Comparison of ENCODE assay signal across 8 cellular contexts in the genomic region with DNA sequence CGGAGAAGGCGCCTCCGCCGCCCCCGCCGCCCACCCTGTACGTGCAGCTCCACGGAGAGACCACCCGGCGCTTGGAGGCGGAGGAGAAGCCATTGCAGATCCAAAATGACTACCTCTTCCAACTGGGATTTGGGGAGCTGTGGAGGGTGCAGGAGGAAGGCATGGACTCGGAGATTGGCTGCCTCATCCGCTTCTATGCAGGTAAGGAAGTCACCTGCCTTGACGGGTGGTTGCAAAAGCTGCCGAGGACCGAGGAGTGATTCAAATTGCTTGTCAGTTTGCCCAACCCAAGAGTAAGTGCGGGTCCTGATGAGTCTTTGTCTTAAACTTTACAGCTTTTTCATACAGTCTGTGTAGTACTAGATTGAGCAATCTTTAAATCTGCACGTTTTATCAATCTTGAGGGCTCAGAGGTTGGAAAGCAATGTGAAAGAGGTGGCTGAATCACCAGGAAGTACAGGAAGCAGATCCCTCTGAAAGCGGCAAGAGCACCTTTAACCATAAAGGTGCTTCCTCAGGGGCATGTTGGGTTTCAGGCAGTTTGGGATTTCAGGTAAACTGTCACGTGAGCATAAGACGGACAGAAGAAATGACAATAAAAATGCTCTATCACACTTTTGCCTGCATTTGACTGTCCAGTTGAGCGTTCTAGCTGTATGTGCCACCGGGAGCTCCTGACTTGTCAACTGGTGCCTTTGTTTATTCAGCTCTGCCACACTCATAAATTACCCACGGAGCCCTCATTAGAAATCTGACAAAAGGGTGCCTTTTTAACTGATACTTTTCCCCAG. TPM values are rescaled to one million over a fixed set of nuclear protein-coding genes. Genes with fewer than 3 reads are reported as not detected.
DNase-seq lines count a peak whose midpoint lies in the region; ATAC-seq and TF ChIP-seq lines count a peak whose summit lies in the region.

No MANE protein-coding gene starts in this region.

- H3K9me3 ChIP-seq in CD4-positive, alpha-beta T cell (ENCODE audit: control insufficient read depth, low read length), result no peaks in the 10 kb centered on the region
- no peaks in the 10 kb centered on the region for H3K9me3 ChIP-seq in HUES64 (ENCODE audit: insufficient read depth, low read depth, low read length)
- H3K9me3 ChIP-seq in ovary, result no peaks in the 10 kb centered on the region

- H3K9me3 Mint-ChIP-seq in CD4-positive, alpha-beta T cell, result no peaks in the 10 kb centered on the region
- H3K9me3 Mint-ChIP-seq in activated naive CD4-positive, alpha-beta T cell treated with anti-CD3 and anti-CD28 coated beads, Interleukin-2, amount 10 ng/mL, durations not matched to agents 7 days and 5 days, result no peaks in the 10 kb centered on the region

- no peaks in the 10 kb centered on the region for H3K27me3 ChIP-seq in CD4-positive, alpha-beta T cell (ENCODE audit: control insufficient read depth, insufficient read depth, low read length)
- H3K27me3 ChIP-seq in HUES64 (ENCODE audit: insufficient read depth, low read length) (no peaks in the 10 kb centered on the region), ovary (no peaks in the 10 kb centered on the region)

- H3K4me1 Mint-ChIP-seq in CD4-positive, alpha-beta T cell (ENCODE audit: low read depth), result peaks cover 30% of the 10 kb centered on the region
- H3K4me1 Mint-ChIP-seq in activated naive CD4-positive, alpha-beta T cell treated with anti-CD3 and anti-CD28 coated beads, Interleukin-2, amount 10 ng/mL, durations not matched to agents 7 days and 5 days, result peaks cover 24% of the 10 kb centered on the region

- DNase-seq in CD4-positive, alpha-beta T cell, result peak; percentile 20 to 52 (median 36)
- DNase-seq in SIG-M5 (lab: John Stamatoyannopoulos, UW) (peak; percentile 32), germinal center (ENCODE audit: low spot score) (peak; percentile 56), ovary (peak in 2 of 5 donors; percentile 20), NCI-H2227 (lab: John Stamatoyannopoulos, UW; ENCODE audit: unreplicated experiment) (no peak)
- DNase-seq in activated naive CD4-positive, alpha-beta T cell treated with anti-CD3 and anti-CD28 coated beads, Interleukin-2, amount 10 ng/mL, durations not matched to agents 7 days and 5 days, result peak; percentile 41

- H3K9ac ChIP-seq in HUES64 (ENCODE audit: low read depth, low read length), result peak overlapping the region; percentile 31

- TF ChIP-seq POLR2A in ovary (IDR thresholded peaks at IDR 0.05), result no peak

- no peak for TF ChIP-seq EP300 in ovary (IDR thresholded peaks at IDR 0.05)

- H3K4me3 Mint-ChIP-seq in CD4-positive, alpha-beta T cell, result peak overlapping the region; percentile 91
- H3K4me3 Mint-ChIP-seq in activated naive CD4-positive, alpha-beta T cell treated with anti-CD3 and anti-CD28 coated beads, Interleukin-2, amount 10 ng/mL, durations not matched to agents 7 days and 5 days, result peak overlapping the region; percentile 76

- H3K4me1 ChIP-seq in HUES64 (ENCODE audit: insufficient read depth, low read length) (peaks cover 55% of the 10 kb centered on the region), ovary (ENCODE audit: insufficient read depth) (peaks cover 1% of the 10 kb centered on the region)

- WGBS in HUES64, result 2% methylated on average over 24 of the region's 24 CpGs
- 1 to 3% (median 3%) methylated on average over 23 to 24 of the region's 24 CpGs for WGBS in ovary, 3 donors

- H3K27ac Mint-ChIP-seq in CD4-positive, alpha-beta T cell, result peak overlapping the region; percentile 76
- H3K27ac Mint-ChIP-seq in activated naive CD4-positive, alpha-beta T cell treated with anti-CD3 and anti-CD28 coated beads, Interleukin-2, amount 10 ng/mL, durations not matched to agents 7 days and 5 days, result peak overlapping the region; percentile 10

- CTCF ChIA-PET in CD4-positive, alpha-beta T cell (lab: Charles Lee), result no interaction called here
- CTCF ChIA-PET in activated naive CD4-positive, alpha-beta T cell treated with anti-CD3 and anti-CD28 coated beads, Interleukin-2, amount 10 ng/mL, durations not matched to agents 7 days and 5 days (lab: Charles Lee), result interaction anchor here (1.1 to 4.2 kb wide), 7 partner anchors 66 to 723 kb away, joined by 3 to 70 read pairs (median 4); no protein-coding TSS in a partner anchor

- ATAC-seq in CD4-positive, alpha-beta T cell (ENCODE audit: poor library complexity), result peak; percentile 35
- ATAC-seq in GM18517 (IDR thresholded peaks at IDR 0.05; ENCODE audit: unreplicated experiment), result no peak

- H3K4me3 ChIP-seq in HUES64 (ENCODE audit: low read length) (peak overlapping the region; percentile 79), ovary (peak overlapping the region; percentile 59)

- peaks cover 5% of the 10 kb centered on the region for H3K36me3 Mint-ChIP-seq in CD4-positive, alpha-beta T cell (ENCODE audit: low read depth)
- H3K36me3 Mint-ChIP-seq in activated naive CD4-positive, alpha-beta T cell treated with anti-CD3 and anti-CD28 coated beads, Interleukin-2, amount 10 ng/mL, durations not matched to agents 7 days and 5 days, result no peaks in the 10 kb centered on the region

- POLR2A ChIA-PET in CD4-positive, alpha-beta T cell (lab: Charles Lee), result interaction anchor here (3.3 to 3.7 kb wide), 2 partner anchors 191 to 265 kb away, joined by 12 to 27 read pairs; no protein-coding TSS in a partner anchor

- H3K36me3 ChIP-seq in HUES64 (ENCODE audit: insufficient read depth, low read length) (no peaks in the 10 kb centered on the region), ovary (no peaks in the 10 kb centered on the region)

- TF ChIP-seq CTCF in CD4-positive, alpha-beta T cell (IDR thresholded peaks at IDR 0.05), result no peak
- TF ChIP-seq CTCF in ovary (IDR thresholded peaks at IDR 0.05), result no peak

- intact Hi-C loops in CD4-positive, alpha-beta T cell (cut with DNase I, micrococcal nuclease), result loop anchor here (5.0 to 10.0 kb wide), 8 partner anchors 65 to 705 kb away; partner anchors contain the start of genes PIGN (in 2 of the 2), RELCH (in 2 of the 2), KDSR (in 1 of the 2) and VPS4B (in 1 of the 2)
- intact Hi-C loops in ovary (cut with DNase I), result loop anchor here in 3 of 4 donors (5.0 to 10.0 kb wide), 4 partner anchors 132 to 718 kb away; partner anchors contain the start of gene ZCCHC2 (in 1 of the 3)

- no peaks in the 10 kb centered on the region for H3K27me3 Mint-ChIP-seq in CD4-positive, alpha-beta T cell
- peaks cover 24% of the 10 kb centered on the region for H3K27me3 Mint-ChIP-seq in activated naive CD4-positive, alpha-beta T cell treated with anti-CD3 and anti-CD28 coated beads, Interleukin-2, amount 10 ng/mL, durations not matched to agents 7 days and 5 days

- H3K27ac ChIP-seq in CD4-positive, alpha-beta T cell (ENCODE audit: low read depth, low read length), result no peak overlapping the region
- H3K27ac ChIP-seq in HUES64 (ENCODE audit: low read depth, low read length) (no peak overlapping the region), ovary (peak overlapping the region in 1 of 2 donors; percentile 99)

RNA-seq across cellular contexts. Expression of gene PHLPP1, which starts 1.9 kb away (rescaled TPM):
- 1 to 10 TPM; 6.8 to 7.1 TPM for total RNA-seq in CD4-positive, alpha-beta T cell
- polyA plus RNA-seq in HUES64 (2013, experiment 1 of 2), result 18.5 TPM
- 18.0 TPM for polyA plus RNA-seq in HUES64 (2013, experiment 2 of 2)
- total RNA-seq in ovary, result 10 to 100 TPM; 10.2 to 15.9 (median 14.0) TPM
- 10 to 100 TPM in 1 of 2 donors, 1 to 10 TPM in 1; 4.4 to 12.0 TPM for polyA plus RNA-seq in ovary
